Comparison of ENCODE assay signal across 25 cellular contexts in genomic region chr13:69809152-69809551, GRCh38.
"Had no signal": no experiment of that assay in that cellular context is flagged by ENCODE, and none has a peak within 500 bp of the region (broad histone marks: within the 10 kb centered on the region; RNA-seq: fewer than 3 reads in every experiment).

No MANE protein-coding gene starts in this region.

- H3K4me1 Mint-ChIP-seq: naive B cell; naive thymus-derived CD8-positive, alpha-beta T cell had no signal

- H3K27ac ChIP-seq: epithelial cell of prostate, esophagus squamous epithelium, gastrocnemius medialis, heart right ventricle, left lung, lower lobe of right lung had no signal

- H3K36me3 ChIP-seq: esophagus squamous epithelium, gastrocnemius medialis, heart right ventricle, left lung, lower lobe of right lung had no signal

- ATAC-seq: effector memory CD8-positive, alpha-beta T cell; esophagus mucosa; gastrocnemius medialis; heart right ventricle; left cardiac atrium; left lung; left ventricle myocardium superior; lower lobe of right lung; mucosa of descending colon; naive thymus-derived CD8-positive, alpha-beta T cell had no signal

- H3K4me3 ChIP-seq: esophagus squamous epithelium, gastrocnemius medialis, heart right ventricle, left lung, lower lobe of right lung, mucosa of descending colon had no signal

- H3K27me3 ChIP-seq: esophagus squamous epithelium, gastrocnemius medialis, heart right ventricle, left lung had no signal

- H3K4me1 ChIP-seq: esophagus squamous epithelium, gastrocnemius medialis, heart right ventricle, left lung, lower lobe of right lung had no signal

- H3K27me3 Mint-ChIP-seq: dendritic cell treated with granulocyte-macrophage colony-stimulating factor and Interleukin-4, amounts not matched to agents 40 ng/mL and 50 ng/mL, for 4 days; effector memory CD8-positive, alpha-beta T cell; naive B cell; naive thymus-derived CD8-positive, alpha-beta T cell had no signal

- H3K27ac Mint-ChIP-seq: dendritic cell treated with granulocyte-macrophage colony-stimulating factor and Interleukin-4, amounts not matched to agents 40 ng/mL and 50 ng/mL, for 4 days; effector memory CD8-positive, alpha-beta T cell; endodermal cell; mesothelial cell of epicardium; naive B cell; naive thymus-derived CD8-positive, alpha-beta T cell had no signal

- DNase-seq: cortex of kidney; effector CD8-positive, alpha-beta T cell; effector memory CD8-positive, alpha-beta T cell; endodermal cell; erythroblast; esophagus squamous epithelium; foreskin fibroblast; foreskin melanocyte; gastrocnemius medialis; glutamatergic neuron; head of caudate nucleus; heart right ventricle; hippocampal formation; left cardiac atrium; left lung; left ventricle myocardium superior; lower lobe of right lung; mesenchymal stem cell; mucosa of descending colon; naive B cell; naive thymus-derived CD8-positive, alpha-beta T cell had no signal

- H3K4me3 Mint-ChIP-seq: dendritic cell treated with granulocyte-macrophage colony-stimulating factor and Interleukin-4, amounts not matched to agents 40 ng/mL and 50 ng/mL, for 4 days; effector memory CD8-positive, alpha-beta T cell; endodermal cell; mesothelial cell of epicardium; naive B cell; naive thymus-derived CD8-positive, alpha-beta T cell had no signal

- H3K36me3 Mint-ChIP-seq: naive B cell had no signal
